ENCODE assay signal across 11 cellular contexts in the genomic region with DNA sequence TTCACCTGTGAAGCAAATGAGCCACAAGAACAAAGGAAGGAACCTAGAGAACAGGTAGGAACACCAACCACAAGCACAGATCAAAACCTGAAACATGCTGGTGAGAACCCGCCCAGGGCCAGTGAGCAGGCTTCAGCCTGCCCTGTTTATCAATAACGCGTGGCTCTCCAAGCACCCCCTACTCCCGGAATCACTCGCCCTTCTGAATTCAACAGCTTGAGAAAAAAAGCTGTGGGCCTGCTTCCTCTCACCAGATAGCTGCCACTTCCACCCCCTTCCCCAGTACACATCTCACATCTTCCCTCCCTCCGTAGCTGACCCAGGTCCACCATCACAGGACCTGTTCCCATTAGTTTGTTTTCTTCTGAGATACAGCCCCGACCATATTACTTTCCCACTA. TPM values are rescaled to one million over a fixed set of nuclear protein-coding genes. Genes with fewer than 3 reads are reported as not detected.
DNase-seq lines count a peak whose midpoint lies in the region; ATAC-seq and TF ChIP-seq lines count a peak whose summit lies in the region.
"Had no signal": no experiment of that assay in that cellular context is flagged by ENCODE, and none has a peak within 500 bp of the region (broad histone marks: within the 10 kb centered on the region; RNA-seq: fewer than 3 reads in every experiment).

No MANE protein-coding gene starts in this region.

- peaks cover 37% of the 10 kb centered on the region for H3K36me3 Mint-ChIP-seq in activated T-helper 17 cell treated with anti-CD3 and anti-CD28 coated beads, Interleukin-2, amount 50 U/mL, for 72 hours (ENCODE audit: low read depth)
- peaks cover 9% of the 10 kb centered on the region for H3K36me3 Mint-ChIP-seq in natural killer cell treated with Interleukin-12 subunit alpha and Interleukin-12 subunit beta and Interleukin-15 and Interleukin-18, amount 100 ng/mL, for 72 hours

- no peak overlapping the region for H3K4me3 ChIP-seq in vagina
- H3K4me3 ChIP-seq: body of pancreas had no signal

- no peak overlapping the region for H3K27ac ChIP-seq in vagina
- H3K27ac ChIP-seq: body of pancreas had no signal

- H3K27me3 ChIP-seq in vagina, result no peaks in the 10 kb centered on the region
- H3K27me3 ChIP-seq: body of pancreas had no signal

- peaks cover 82% of the 10 kb centered on the region for H3K4me1 ChIP-seq in vagina

- H3K27me3 Mint-ChIP-seq in activated T-helper 17 cell treated with anti-CD3 and anti-CD28 coated beads, Interleukin-2, amount 50 U/mL, for 72 hours, result no peaks in the 10 kb centered on the region
- H3K27me3 Mint-ChIP-seq in natural killer cell treated with Interleukin-12 subunit alpha and Interleukin-12 subunit beta and Interleukin-15 and Interleukin-18, amount 100 ng/mL, for 72 hours, result no peaks in the 10 kb centered on the region

- H3K4me1 Mint-ChIP-seq in activated T-helper 17 cell treated with anti-CD3 and anti-CD28 coated beads, Interleukin-2, amount 50 U/mL, for 72 hours, result peaks cover 52% of the 10 kb centered on the region
- peaks cover 74 to 80% of the 10 kb centered on the region in 2 donors for H3K4me1 Mint-ChIP-seq in natural killer cell treated with Interleukin-12 subunit alpha and Interleukin-12 subunit beta and Interleukin-15 and Interleukin-18, amount 100 ng/mL, for 72 hours (ENCODE audit: low read depth in 2 of 2)

- intact Hi-C loops in vagina (cut with DNase I), result no loop called here

- no peak for TF ChIP-seq CTCF in vagina (IDR thresholded peaks at IDR 0.05)

- H3K36me3 ChIP-seq in vagina, result peaks cover 0 to 24% of the 10 kb centered on the region in 2 donors

- TF ChIP-seq POLR2A in vagina (IDR thresholded peaks at IDR 0.05), result no peak

- DNase-seq in natural killer cell treated with Interleukin-12 subunit alpha and Interleukin-12 subunit beta and Interleukin-15 and Interleukin-18, amount 100 ng/mL, for 72 hours (ENCODE audit: low spot score), result no peak
- DNase-seq in vagina (ENCODE audit: extremely low spot score in 2 of 2) (no peak), amniotic stem cell (lab: John Stamatoyannopoulos, UW) (no peak), NCI-H524 treated with DMSO at 0.1 percent for 48 hours (lab: John Stamatoyannopoulos, UW) (no peak), COLO668 (lab: John Stamatoyannopoulos, UW; ENCODE audit: unreplicated experiment) (no peak)
- DNase-seq: body of pancreas, NCI-H510A treated with DMSO at 0.1 percent for 48 hours, nucleus accumbens had no signal

- peak overlapping the region; percentile 78 for H3K27ac Mint-ChIP-seq in activated T-helper 17 cell treated with anti-CD3 and anti-CD28 coated beads, Interleukin-2, amount 50 U/mL, for 72 hours
- peak overlapping the region; percentile 86 to 90 for H3K27ac Mint-ChIP-seq in natural killer cell treated with Interleukin-12 subunit alpha and Interleukin-12 subunit beta and Interleukin-15 and Interleukin-18, amount 100 ng/mL, for 72 hours

- ATAC-seq in GM18498 (IDR thresholded peaks at IDR 0.05; ENCODE audit: unreplicated experiment) (peak; percentile 49), GM19463 (IDR thresholded peaks at IDR 0.05; ENCODE audit: unreplicated experiment) (peak; percentile 43)
- ATAC-seq in activated T-helper 17 cell treated with anti-CD3 and anti-CD28 coated beads, Interleukin-2, amount 50 U/mL, for 72 hours (replicated peaks), result no peak
- ATAC-seq in natural killer cell treated with Interleukin-12 subunit alpha and Interleukin-12 subunit beta and Interleukin-15 and Interleukin-18, amount 100 ng/mL, for 72 hours, result peak; percentile 37 to 56
- ATAC-seq: body of pancreas had no signal

- peak overlapping the region; percentile 17 for H3K4me3 Mint-ChIP-seq in activated T-helper 17 cell treated with anti-CD3 and anti-CD28 coated beads, Interleukin-2, amount 50 U/mL, for 72 hours
- H3K4me3 Mint-ChIP-seq in natural killer cell treated with Interleukin-12 subunit alpha and Interleukin-12 subunit beta and Interleukin-15 and Interleukin-18, amount 100 ng/mL, for 72 hours, result peak overlapping the region; percentile 84

- no peaks in the 10 kb centered on the region for H3K9me3 Mint-ChIP-seq in activated T-helper 17 cell treated with anti-CD3 and anti-CD28 coated beads, Interleukin-2, amount 50 U/mL, for 72 hours
- H3K9me3 Mint-ChIP-seq in natural killer cell treated with Interleukin-12 subunit alpha and Interleukin-12 subunit beta and Interleukin-15 and Interleukin-18, amount 100 ng/mL, for 72 hours, result no peaks in the 10 kb centered on the region

- no peaks in the 10 kb centered on the region for H3K9me3 ChIP-seq in vagina
- H3K9me3 ChIP-seq: body of pancreas had no signal

RNA-seq across cellular contexts. Expression of gene B4GALT1, which starts 30.4 kb away (rescaled TPM):
- total RNA-seq in activated T-helper 17 cell treated with anti-CD3 and anti-CD28 coated beads, Interleukin-2, amount 50 U/mL, for 72 hours, result 10 to 100 TPM; 45.4 to 57.9 TPM
- total RNA-seq in natural killer cell treated with Interleukin-12 subunit alpha and Interleukin-12 subunit beta and Interleukin-15 and Interleukin-18, amount 100 ng/mL, for 72 hours, result 10 to 100 TPM; 51.4 to 90.6 TPM
- total RNA-seq in vagina, result 85.2 TPM
